In genomic region chr1:158819461-158820443, GRCh38 we compare ENCODE assay signal across 10 cellular contexts. TPM values are rescaled to one million over a fixed set of nuclear protein-coding genes. Genes with fewer than 3 reads are reported as not detected.
DNase-seq lines count a peak whose midpoint lies in the region; ATAC-seq and TF ChIP-seq lines count a peak whose summit lies in the region.
"Had no signal": no experiment of that assay in that cellular context is flagged by ENCODE, and none has a peak within 500 bp of the region (broad histone marks: within the 10 kb centered on the region; RNA-seq: fewer than 3 reads in every experiment).

No MANE protein-coding gene starts in this region.

- no peaks in the 10 kb centered on the region for H3K27me3 Mint-ChIP-seq in T-helper 17 cell

- no peak for TF ChIP-seq POLR2A in prostate gland (IDR thresholded peaks at IDR 0.05)

- intact Hi-C loops in mucosa of descending colon (cut with DNase I, micrococcal nuclease) = no loop called here
- intact Hi-C loops in prostate gland (cut with DNase I) = no loop called here

- H3K36me3 ChIP-seq in mucosa of descending colon (ENCODE audit: low read depth) (no peaks in the 10 kb centered on the region), prostate gland (no peaks in the 10 kb centered on the region)

- no peaks in the 10 kb centered on the region for H3K4me1 ChIP-seq in mucosa of descending colon (ENCODE audit: low read depth)
- no peaks in the 10 kb centered on the region for H3K4me1 ChIP-seq in prostate gland (replicated peaks)

- DNase-seq in T-helper 17 cell = no peak
- DNase-seq in mucosa of descending colon = no peak
- no peak for DNase-seq in prostate gland (ENCODE audit: low spot score)
- no peak for DNase-seq in cerebellar cortex (ENCODE audit: low spot score)
- DNase-seq in cortex of kidney (lab: John Stamatoyannopoulos, UW) = no peak
- no peak for DNase-seq in SW480 (ENCODE audit: low spot score)

- H3K9me3 ChIP-seq in T-helper 17 cell (ENCODE audit: control insufficient read depth, low read length, poor library complexity, severe bottlenecking) (no peaks in the 10 kb centered on the region), mucosa of descending colon (peaks cover 7% of the 10 kb centered on the region), prostate gland (no peaks in the 10 kb centered on the region)

- H3K4me3 ChIP-seq in mucosa of descending colon (no peak overlapping the region), prostate gland (no peak overlapping the region)

- 73% methylated on average over 7 of the region's 7 CpGs for WGBS in prostate gland

- no peak overlapping the region for H3K27ac ChIP-seq in prostate gland

- no peaks in the 10 kb centered on the region for H3K27me3 ChIP-seq in prostate gland (replicated peaks; ENCODE audit: insufficient read depth)

- H3K27ac Mint-ChIP-seq in T-helper 17 cell = peak overlapping the region; percentile 87

- H3K4me1 Mint-ChIP-seq in T-helper 17 cell = peaks cover 19% of the 10 kb centered on the region

- ATAC-seq in GM19043 (IDR thresholded peaks at IDR 0.05; ENCODE audit: low read depth, unreplicated experiment) (peak; percentile 89), HG02981 (IDR thresholded peaks at IDR 0.05; ENCODE audit: unreplicated experiment) (peak; percentile 63), T-helper 17 cell (peak; percentile 84), mucosa of descending colon (peak; percentile 54)

- no peaks in the 10 kb centered on the region for H3K36me3 Mint-ChIP-seq in T-helper 17 cell (ENCODE audit: low read depth)

- peak overlapping the region; percentile 44 for H3K4me3 Mint-ChIP-seq in T-helper 17 cell

- TF ChIP-seq CTCF in mucosa of descending colon (IDR thresholded peaks at IDR 0.05) (no peak), prostate gland (IDR thresholded peaks at IDR 0.05) (no peak)

RNA-seq across cellular contexts. Expression of gene MNDA, which starts 11.4 kb away (rescaled TPM):
- total RNA-seq in T-helper 17 cell (1 to 10 TPM in 1 of 2 donors, under 1 TPM in 1; 0.99 to 5.2 TPM), mucosa of descending colon (1 to 10 TPM; 1.2 to 5.7 (median 3.8) TPM), prostate gland (10 to 100 TPM in 1 of 2 donors, under 1 TPM in 1; 0.36 to 11.4 TPM)
- total RNA-seq: H1; T-helper 1 cell treated with Interleukin-12 subunit alpha and Interleukin-12 subunit beta and Interleukin-4 antibody, amounts not matched to agents 30 ng/mL and 1 ng/mL, for 36 hours had no signal

RNA-seq across cellular contexts. Expression of gene OR6N2, which starts 38.7 kb away (rescaled TPM):
- total RNA-seq in T-helper 17 cell (not detected), mucosa of descending colon (not detected), prostate gland (not detected)
- total RNA-seq: H1; T-helper 1 cell treated with Interleukin-12 subunit alpha and Interleukin-12 subunit beta and Interleukin-4 antibody, amounts not matched to agents 30 ng/mL and 1 ng/mL, for 36 hours had no signal

RNA-seq across cellular contexts. Expression of gene OR6N1, which starts 47.8 kb away (rescaled TPM):
- total RNA-seq in T-helper 17 cell (not detected), mucosa of descending colon (not detected), prostate gland (not detected)
- total RNA-seq: H1; T-helper 1 cell treated with Interleukin-12 subunit alpha and Interleukin-12 subunit beta and Interleukin-4 antibody, amounts not matched to agents 30 ng/mL and 1 ng/mL, for 36 hours had no signal
